In genomic region chr11:58675344-58676155, GRCh38 we compare ENCODE assay signal across 8 cellular contexts. TPM values are rescaled to one million over a fixed set of nuclear protein-coding genes. Genes with fewer than 3 reads are reported as not detected.
DNase-seq lines count a peak whose midpoint lies in the region; ATAC-seq and TF ChIP-seq lines count a peak whose summit lies in the region.

No MANE protein-coding gene starts in this region.

- H3K4me3 Mint-ChIP-seq in mesothelial cell of epicardium: no peak overlapping the region

- H3K36me3 Mint-ChIP-seq in mesothelial cell of epicardium: no peaks in the 10 kb centered on the region

- no peak for TF ChIP-seq POLR2A in GM18505 (IDR thresholded peaks at IDR 0.05; ENCODE audit: borderline replicate concordance, extremely low read depth, insufficient read depth, insufficient read length)

- no peaks in the 10 kb centered on the region for H3K4me1 Mint-ChIP-seq in mesothelial cell of epicardium

- H3K9me3 Mint-ChIP-seq in mesothelial cell of epicardium: peaks cover 15% of the 10 kb centered on the region

- DNase-seq in AG09319 (ENCODE audit: extremely low read depth, low read depth): peak; percentile 20
- DNase-seq in NCI-H2227 treated with DMSO at 0.1 percent for 48 hours (lab: John Stamatoyannopoulos, UW): peak; percentile 44
- DNase-seq in activated CD4-positive, alpha-beta T cell treated with anti-CD3 and anti-CD28 coated beads, Interleukin-2, amount 50 U/mL, for 48 hours: peak; percentile 85 to 87
- DNase-seq in effector CD8-positive, alpha-beta T cell (lab: John Stamatoyannopoulos, UW): peak; percentile 54
- DNase-seq in mesothelial cell of epicardium (ENCODE audit: low spot score in 2 of 2, unreplicated experiment in 2 of 2): peak; percentile 39 to 75
- peak; percentile 52 to 54 for DNase-seq in stimulated activated CD8-positive, alpha-beta memory T cell treated with anti-CD3 and anti-CD28 coated beads, Interleukin-2, amount 100 ng/mL, for 1 hour (ENCODE audit: low read depth in 2 of 2)

- TF ChIP-seq CTCF in AG09319 (IDR thresholded peaks at IDR 0.05; ENCODE audit: low read depth, low read length): peak; percentile 100
- TF ChIP-seq CTCF in mesothelial cell of epicardium (IDR thresholded peaks at IDR 0.05; ENCODE audit: unreplicated experiment): peak; percentile 73

- no peak overlapping the region for H3K27ac Mint-ChIP-seq in mesothelial cell of epicardium

- H3K27me3 Mint-ChIP-seq in mesothelial cell of epicardium (ENCODE audit: low read depth): peaks cover 3% of the 10 kb centered on the region

- ATAC-seq in GM18505 (IDR thresholded peaks at IDR 0.05; ENCODE audit: unreplicated experiment) (peak; percentile 78), HG02981 (IDR thresholded peaks at IDR 0.05; ENCODE audit: unreplicated experiment) (peak; percentile 91)

RNA-seq across cellular contexts. Expression of gene CNTF, which starts 53.1 kb away (rescaled TPM):
- total RNA-seq in mesothelial cell of epicardium: 2.5 to 2.7 TPM (median 2.7 TPM) in 3 replicates

RNA-seq across cellular contexts. Expression of gene GLYAT, which starts 56.2 kb away (rescaled TPM):
- total RNA-seq in mesothelial cell of epicardium: not detected in 3 replicates

Comparison
In these comparisons a context has a peak if more than half of its experiments do, and no peak if none do; other contexts are left out.
1. Peak in every context shown above with its lines: DNase-seq and ATAC-seq.
2. DNase-seq: peak in every context shown above with its lines; median percentile 86 in activated CD4-positive, alpha-beta T cell treated with anti-CD3 and anti-CD28 coated beads, Interleukin-2, amount 50 U/mL, for 48 hours; 57 in mesothelial cell of epicardium; 54 in effector CD8-positive, alpha-beta T cell; 53 in stimulated activated CD8-positive, alpha-beta memory T cell treated with anti-CD3 and anti-CD28 coated beads, Interleukin-2, amount 100 ng/mL, for 1 hour; 44 in NCI-H2227 treated with DMSO at 0.1 percent for 48 hours; 20 in AG09319.